38 cellular contexts compared by ENCODE assay signal in the genomic region with DNA sequence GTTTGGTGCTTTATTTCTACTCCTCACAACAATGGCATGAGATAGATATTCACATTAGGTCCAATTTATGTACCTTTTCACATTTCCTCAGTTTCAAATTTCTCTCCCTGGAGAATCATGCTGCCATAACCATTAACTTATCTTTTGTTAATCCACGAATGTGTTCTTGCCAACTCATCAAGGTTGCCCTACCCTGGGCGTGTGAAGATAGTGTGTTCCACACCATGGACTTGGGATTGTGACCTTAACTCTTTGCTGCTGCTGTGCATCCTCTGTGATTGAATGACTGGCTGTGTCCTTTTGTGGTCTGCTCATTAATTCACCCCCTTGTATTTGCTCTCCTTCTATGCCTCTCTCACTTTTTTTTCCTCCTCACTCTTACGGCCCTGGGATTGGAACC. TPM values are rescaled to one million over a fixed set of nuclear protein-coding genes. Genes with fewer than 3 reads are reported as not detected.
"Had no signal": no experiment of that assay in that cellular context is flagged by ENCODE, and none has a peak within 500 bp of the region (broad histone marks: within the 10 kb centered on the region; RNA-seq: fewer than 3 reads in every experiment).

No MANE protein-coding gene starts in this region.

- H3K27me3 ChIP-seq: ascending aorta, cardiac muscle cell had no signal

- FAIRE-seq: bronchial epithelial cell, TTC549 had no signal

- H3K27ac Mint-ChIP-seq: activated B cell treated with CpG ODN at 0.5 μM for 24 hours; activated CD4-positive, alpha-beta memory T cell treated with anti-CD3 and anti-CD28 coated beads, Interleukin-2, amount 10 ng/mL, durations not matched to agents 7 days and 5 days; activated CD4-positive, alpha-beta T cell treated with anti-CD3 and anti-CD28 coated beads, Interleukin-2, amount 10 ng/mL, durations not matched to agents 24 days and 14 days; activated CD8-positive, alpha-beta memory T cell treated with anti-CD3 and anti-CD28 coated beads, Interleukin-2, amount 10 ng/mL, durations not matched to agents 7 days and 5 days; activated CD8-positive, alpha-beta T cell treated with anti-CD3 and anti-CD28 coated beads, Interleukin-2, amount 10 ng/mL, durations not matched to agents 7 days and 5 days; activated naive CD4-positive, alpha-beta T cell treated with anti-CD3 and anti-CD28 coated beads, Interleukin-2, amount 10 ng/mL, durations not matched to agents 7 days and 5 days; activated naive CD4-positive, alpha-beta T cell treated with anti-CD3 and anti-CD28 coated beads, Interleukin-2, amount 50 U/mL, for 24 hours; activated naive CD8-positive, alpha-beta T cell; activated naive CD8-positive, alpha-beta T cell treated with anti-CD3 and anti-CD28 coated beads, Interleukin-2, amount 10 ng/mL, durations not matched to agents 7 days and 5 days; activated naive CD8-positive, alpha-beta T cell treated with anti-CD3 and anti-CD28 coated beads, Interleukin-2, amount 50 U/mL, for 24 hours; activated T-cell treated with anti-CD3 and anti-CD28 coated beads, Interleukin-2, amount 50 U/mL, for 24 hours; activated T-helper 2 cell treated with anti-CD3 and anti-CD28 coated beads, Interferon-gamma antibody, Interleukin-2, Interleukin-4, amounts not matched to agents 10 μg/mL and 5 μg/mL and 100 μg/mL, durations not matched to agents 14 hours and 24 hours and 36 hours; brain; T-helper 1 cell treated with Interleukin-12 subunit alpha and Interleukin-12 subunit beta and Interleukin-4 antibody, amounts not matched to agents 30 μg/mL and 1 μg/mL, for 36 hours; T-helper 2 cell treated with Interferon-gamma antibody and Interleukin-4, amounts not matched to agents 5 μg/mL and 100 μg/mL, for 36 hours had no signal

- H3K27me3 Mint-ChIP-seq: activated naive CD4-positive, alpha-beta T cell treated with anti-CD3 and anti-CD28 coated beads, Interleukin-2, amount 10 ng/mL, durations not matched to agents 7 days and 5 days had no signal

- H3K4me1 ChIP-seq: ascending aorta had no signal

- H3K9me3 Mint-ChIP-seq: activated B cell treated with CpG ODN at 0.5 μM for 24 hours; activated CD4-positive, alpha-beta memory T cell treated with anti-CD3 and anti-CD28 coated beads, Interleukin-2, amount 10 ng/mL, durations not matched to agents 7 days and 5 days; activated CD4-positive, alpha-beta T cell treated with anti-CD3 and anti-CD28 coated beads, Interleukin-2, amount 10 ng/mL, durations not matched to agents 24 days and 14 days; activated naive CD4-positive, alpha-beta T cell treated with anti-CD3 and anti-CD28 coated beads, Interleukin-2, amount 10 ng/mL, durations not matched to agents 7 days and 5 days; activated naive CD4-positive, alpha-beta T cell treated with anti-CD3 and anti-CD28 coated beads, Interleukin-2, amount 50 U/mL, for 24 hours; activated naive CD8-positive, alpha-beta T cell treated with anti-CD3 and anti-CD28 coated beads, Interleukin-2, amount 10 ng/mL, durations not matched to agents 7 days and 5 days; activated naive CD8-positive, alpha-beta T cell treated with anti-CD3 and anti-CD28 coated beads, Interleukin-2, amount 50 U/mL, for 24 hours; activated T-cell treated with anti-CD3 and anti-CD28 coated beads, Interleukin-2, amount 50 U/mL, for 24 hours; activated T-helper 2 cell treated with anti-CD3 and anti-CD28 coated beads, Interferon-gamma antibody, Interleukin-2, Interleukin-4, amounts not matched to agents 10 μg/mL and 5 μg/mL and 100 μg/mL, durations not matched to agents 14 hours and 24 hours and 36 hours; brain; central memory CD8-positive, alpha-beta T cell; T-helper 1 cell treated with Interleukin-12 subunit alpha and Interleukin-12 subunit beta and Interleukin-4 antibody, amounts not matched to agents 30 μg/mL and 1 μg/mL, for 36 hours; T-helper 2 cell treated with Interferon-gamma antibody and Interleukin-4, amounts not matched to agents 5 μg/mL and 100 μg/mL, for 36 hours had no signal

- H3K36me3 ChIP-seq: ascending aorta, cardiac muscle cell had no signal

- H3K4me3 ChIP-seq: ascending aorta, cardiac muscle cell had no signal

- H3K4me1 Mint-ChIP-seq: activated B cell treated with CpG ODN at 0.5 μM for 24 hours; activated CD4-positive, alpha-beta T cell treated with anti-CD3 and anti-CD28 coated beads, Interleukin-2, amount 10 ng/mL, durations not matched to agents 24 days and 14 days; activated naive CD4-positive, alpha-beta T cell treated with anti-CD3 and anti-CD28 coated beads, Interleukin-2, amount 10 ng/mL, durations not matched to agents 7 days and 5 days; activated naive CD8-positive, alpha-beta T cell treated with anti-CD3 and anti-CD28 coated beads, Interleukin-2, amount 50 U/mL, for 24 hours; central memory CD8-positive, alpha-beta T cell had no signal

- H3K9me3 ChIP-seq: ascending aorta had no signal

- H3K36me3 Mint-ChIP-seq: activated CD8-positive, alpha-beta memory T cell treated with anti-CD3 and anti-CD28 coated beads, Interleukin-2, amount 10 ng/mL, durations not matched to agents 7 days and 5 days; activated naive CD4-positive, alpha-beta T cell treated with anti-CD3 and anti-CD28 coated beads, Interleukin-2, amount 10 ng/mL, durations not matched to agents 7 days and 5 days; activated naive CD4-positive, alpha-beta T cell treated with anti-CD3 and anti-CD28 coated beads, Interleukin-2, amount 50 U/mL, for 24 hours; activated naive CD8-positive, alpha-beta T cell; activated naive CD8-positive, alpha-beta T cell treated with anti-CD3 and anti-CD28 coated beads, Interleukin-2, amount 10 ng/mL, durations not matched to agents 7 days and 5 days; brain had no signal

- H3K27ac ChIP-seq: ascending aorta, cardiac muscle cell, VCaP had no signal

- DNase-seq: activated B cell treated with CpG ODN at 0.5 μM for 24 hours; activated CD4-positive, alpha-beta memory T cell treated with anti-CD3 and anti-CD28 coated beads, Interleukin-2, amount 10 ng/mL, durations not matched to agents 7 days and 5 days; activated CD4-positive, alpha-beta T cell treated with anti-CD3 and anti-CD28 coated beads for 4 hours; activated CD4-positive, alpha-beta T cell treated with anti-CD3 and anti-CD28 coated beads, Interleukin-2, amount 10 ng/mL, durations not matched to agents 24 days and 14 days; activated CD4-positive, alpha-beta T cell treated with anti-CD3 and anti-CD28 coated beads, Interleukin-2, amount 50 U/mL, for 48 hours; activated CD4-positive, CD25-positive, alpha-beta regulatory T cell treated with anti-CD3 and anti-CD28 coated beads, Interleukin-2, amount 50 U/mL, for 72 hours; activated CD8-positive, alpha-beta memory T cell treated with anti-CD3 and anti-CD28 coated beads for 24 hours; activated CD8-positive, alpha-beta memory T cell treated with anti-CD3 and anti-CD28 coated beads, Interleukin-2, amount 10 ng/mL, durations not matched to agents 7 days and 5 days; activated CD8-positive, alpha-beta memory T cell treated with anti-CD3 and anti-CD28 coated beads, Interleukin-2, amount 50 U/mL, for 48 hours; activated CD8-positive, alpha-beta T cell treated with anti-CD3 and anti-CD28 coated beads, Interleukin-2, amount 10 ng/mL, durations not matched to agents 7 days and 5 days; activated effector memory CD4-positive, alpha-beta T cell treated with Interleukin-2 at 50 U/mL for 16 hours; activated gamma-delta T cell; activated naive CD4-positive, alpha-beta T cell treated with anti-CD3 and anti-CD28 coated beads, Interleukin-2, amount 10 ng/mL, durations not matched to agents 7 days and 5 days; activated naive CD4-positive, alpha-beta T cell treated with Interleukin-2 at 50 U/mL for 16 hours; activated naive CD8-positive, alpha-beta T cell treated with anti-CD3 and anti-CD28 coated beads, Interleukin-2, amount 10 ng/mL, durations not matched to agents 7 days and 5 days; activated naive CD8-positive, alpha-beta T cell treated with anti-CD3 and anti-CD28 coated beads, Interleukin-2, amount 50 U/mL, for 24 hours; activated T-cell treated with anti-CD3 and anti-CD28 coated beads, Interleukin-2, amount 50 U/mL, for 24 hours; activated T-cell treated with anti-CD3 and anti-CD28 coated beads, Interleukin-2, amount 50 U/mL, for 48 hours; amygdala; anterior cingulate cortex; caudate nucleus; cerebellar nuclear complex; T-helper 2 cell; T-helper 9 cell had no signal

- H3K4me3 Mint-ChIP-seq: activated B cell treated with CpG ODN at 0.5 μM for 24 hours; activated CD4-positive, alpha-beta memory T cell treated with anti-CD3 and anti-CD28 coated beads, Interleukin-2, amount 10 ng/mL, durations not matched to agents 7 days and 5 days; activated CD4-positive, alpha-beta T cell treated with anti-CD3 and anti-CD28 coated beads, Interleukin-2, amount 10 ng/mL, durations not matched to agents 24 days and 14 days; activated CD8-positive, alpha-beta memory T cell treated with anti-CD3 and anti-CD28 coated beads, Interleukin-2, amount 10 ng/mL, durations not matched to agents 7 days and 5 days; activated CD8-positive, alpha-beta T cell treated with anti-CD3 and anti-CD28 coated beads, Interleukin-2, amount 10 ng/mL, durations not matched to agents 7 days and 5 days; activated naive CD4-positive, alpha-beta T cell treated with anti-CD3 and anti-CD28 coated beads, Interleukin-2, amount 10 ng/mL, durations not matched to agents 7 days and 5 days; activated naive CD4-positive, alpha-beta T cell treated with anti-CD3 and anti-CD28 coated beads, Interleukin-2, amount 50 U/mL, for 24 hours; activated naive CD8-positive, alpha-beta T cell; activated naive CD8-positive, alpha-beta T cell treated with anti-CD3 and anti-CD28 coated beads, Interleukin-2, amount 10 ng/mL, durations not matched to agents 7 days and 5 days; activated naive CD8-positive, alpha-beta T cell treated with anti-CD3 and anti-CD28 coated beads, Interleukin-2, amount 50 U/mL, for 24 hours; activated T-cell treated with anti-CD3 and anti-CD28 coated beads, Interleukin-2, amount 50 U/mL, for 24 hours; brain; central memory CD8-positive, alpha-beta T cell; T-helper 1 cell treated with Interleukin-12 subunit alpha and Interleukin-12 subunit beta and Interleukin-4 antibody, amounts not matched to agents 30 μg/mL and 1 μg/mL, for 36 hours; T-helper 2 cell treated with Interferon-gamma antibody and Interleukin-4, amounts not matched to agents 5 μg/mL and 100 μg/mL, for 36 hours had no signal

RNA-seq across cellular contexts. Expression of a gene that starts 52.5 kb away (rescaled TPM):
- total RNA-seq: activated B cell treated with CpG ODN at 0.5 μM for 24 hours; activated CD4-positive, alpha-beta memory T cell treated with anti-CD3 and anti-CD28 coated beads, Interleukin-2, amount 10 ng/mL, durations not matched to agents 7 days and 5 days; activated CD4-positive, alpha-beta T cell treated with anti-CD3 and anti-CD28 coated beads, Interleukin-2, amount 10 ng/mL, durations not matched to agents 24 days and 14 days; activated CD8-positive, alpha-beta memory T cell treated with anti-CD3 and anti-CD28 coated beads, Interleukin-2, amount 10 ng/mL, durations not matched to agents 7 days and 5 days; activated CD8-positive, alpha-beta T cell treated with anti-CD3 and anti-CD28 coated beads, Interleukin-2, amount 10 ng/mL, durations not matched to agents 7 days and 5 days; activated naive CD8-positive, alpha-beta T cell treated with anti-CD3 and anti-CD28 coated beads, Interleukin-2, amount 10 ng/mL, durations not matched to agents 7 days and 5 days; activated T-helper 2 cell treated with anti-CD3 and anti-CD28 coated beads, Interferon-gamma antibody, Interleukin-2, Interleukin-4, amounts not matched to agents 10 μg/mL and 5 μg/mL and 100 μg/mL, durations not matched to agents 14 hours and 24 hours and 36 hours; ascending aorta; bronchial epithelial cell; cardiac muscle cell; chondrocyte had no signal
- polyA plus RNA-seq: adipose tissue, cardiac muscle cell had no signal
